Comparison of ENCODE assay signal across 9 cellular contexts in genomic region chr2:25285265-25286024, GRCh38. TPM values are rescaled to one million over a fixed set of nuclear protein-coding genes. Genes with fewer than 3 reads are reported as not detected.
DNase-seq lines count a peak whose midpoint lies in the region; ATAC-seq, FAIRE-seq and TF ChIP-seq lines count a peak whose summit lies in the region.
"Had no signal": no experiment of that assay in that cellular context is flagged by ENCODE, and none has a peak within 500 bp of the region (broad histone marks: within the 10 kb centered on the region; RNA-seq: fewer than 3 reads in every experiment).

No MANE protein-coding gene starts in this region.

- CTCF ChIA-PET in IMR-90 (lab: Yijun Ruan, JAX) (no interaction called here), K562 (lab: Yijun Ruan, JAX; ENCODE audit: low intra/inter-chr PET ratio) (no interaction called here)

- no peak overlapping the region for H2BK120ac ChIP-seq in IMR-90 (ENCODE audit: low read depth, low read length)

- H3K9ac ChIP-seq in IMR-90 (ENCODE audit: low read depth, low read length): no peak overlapping the region
- no peak overlapping the region for H3K9ac ChIP-seq in K562 (ENCODE audit: insufficient read depth in 1 of 2, low read depth in 2 of 2, low read length in 2 of 2)
- no peak overlapping the region for H3K9ac ChIP-seq in neural progenitor cell

- no peak overlapping the region for H3K4ac ChIP-seq in IMR-90 (ENCODE audit: low read depth, low read length)

- H3K4me3 ChIP-seq in CD4-positive, CD25-positive, alpha-beta regulatory T cell (ENCODE audit: low read depth, low read length): peak overlapping the region; percentile 32
- no peak overlapping the region for H3K4me3 ChIP-seq in IMR-90 (ENCODE audit: insufficient read depth, low read depth, low read length)
- no peak overlapping the region for H3K4me3 ChIP-seq in K562
- no peak overlapping the region for H3K4me3 ChIP-seq in neural progenitor cell
- no peak overlapping the region for H3K4me3 ChIP-seq in sigmoid colon

- H3K27me3 ChIP-seq in CD4-positive, CD25-positive, alpha-beta regulatory T cell (ENCODE audit: control insufficient read depth, insufficient read depth, low read length): no peaks in the 10 kb centered on the region
- H3K27me3 ChIP-seq in IMR-90 (ENCODE audit: control insufficient read depth, insufficient read depth, low read length): no peaks in the 10 kb centered on the region
- peaks cover 24 to 76% of the 10 kb centered on the region in 2 experiments; a peak in 4 of 5 replicates for H3K27me3 ChIP-seq in K562 (ENCODE audit: control insufficient read depth in 2 of 2, insufficient read depth in 2 of 2, low read length in 2 of 2)
- no peaks in the 10 kb centered on the region for H3K27me3 ChIP-seq in neural progenitor cell
- H3K27me3 ChIP-seq in sigmoid colon: no peaks in the 10 kb centered on the region

- H3K36me3 ChIP-seq in CD4-positive, CD25-positive, alpha-beta regulatory T cell (ENCODE audit: control insufficient read depth, insufficient read depth, low read length): peaks cover 16% of the 10 kb centered on the region
- H3K36me3 ChIP-seq in IMR-90 (ENCODE audit: control insufficient read depth, insufficient read depth, low read length) (peaks cover 12% of the 10 kb centered on the region; the same call in 1 of the 2 replicates), K562 (ENCODE audit: control insufficient read depth, insufficient read depth, low read length) (no peaks in the 10 kb centered on the region), neural progenitor cell (no peaks in the 10 kb centered on the region), sigmoid colon (peaks cover 6 to 35% (median 11%) of the 10 kb centered on the region in 4 donors)

- H3K4me3 Mint-ChIP-seq in CD4-positive, CD25-positive, alpha-beta regulatory T cell: peak overlapping the region; percentile 70 to 87 (median 78)
- H3K4me3 Mint-ChIP-seq in neural progenitor cell: no peak overlapping the region

- TF ChIP-seq POLR2A in IMR-90 (IDR thresholded peaks at IDR 0.05; ENCODE audit: low read depth, low read length) (no peak), K562 (conservative IDR thresholded peaks at IDR 0.05) (no peak), sigmoid colon (IDR thresholded peaks at IDR 0.05) (no peak)

- dilution Hi-C loops in IMR-90 (cut with HindIII; ENCODE audit: low sequenced_read_pairs, unreplicated experiment): no loop called here

- no peak overlapping the region for H4K8ac ChIP-seq in IMR-90 (ENCODE audit: low read depth in 2 of 2, low read length in 2 of 2)

- H4K91ac ChIP-seq in IMR-90 (ENCODE audit: insufficient read depth, low read depth, low read length): no peak overlapping the region

- H3K79me2 ChIP-seq in K562 (ENCODE audit: control insufficient read depth, insufficient read depth, low read length): no peaks in the 10 kb centered on the region
- no peaks in the 10 kb centered on the region for H3K79me2 ChIP-seq in neural progenitor cell (ENCODE audit: low read depth)

- no peaks in the 10 kb centered on the region for H3K79me1 ChIP-seq in IMR-90 (ENCODE audit: low read depth in 1 of 2, low read length in 2 of 2)

- H2BK20ac ChIP-seq in IMR-90 (ENCODE audit: low read depth, low read length): no peak overlapping the region

- H3K23ac ChIP-seq in IMR-90 (ENCODE audit: low read depth, low read length): no peak overlapping the region

- TF ChIP-seq EP300 in K562 (IDR thresholded peaks at IDR 0.05; ENCODE audit: low read length) (no peak), sigmoid colon (IDR thresholded peaks at IDR 0.05) (no peak)

- TF ChIP-seq CTCF in IMR-90 (conservative IDR thresholded peaks at IDR 0.05; ENCODE audit: low read depth, low read length) (no peak), K562 (IDR thresholded peaks at IDR 0.05 in 2 of 3, conservative IDR thresholded peaks at IDR 0.05 in 1 of 3; ENCODE audit: insufficient read depth in 2 of 3, low read depth in 1 of 3, low read length in 3 of 3) (no peak), neural progenitor cell (IDR thresholded peaks at IDR 0.05) (no peak), sigmoid colon (IDR thresholded peaks at IDR 0.05) (no peak)

- no peak overlapping the region for H2BK15ac ChIP-seq in IMR-90 (ENCODE audit: low read depth, low read length)

- H3K4me1 Mint-ChIP-seq in CD4-positive, CD25-positive, alpha-beta regulatory T cell: peaks cover 10 to 75% (median 22%) of the 10 kb centered on the region in 4 donors
- peaks cover 13% of the 10 kb centered on the region for H3K4me1 Mint-ChIP-seq in neural progenitor cell

- no peak for TF ChIP-seq RAD21 in IMR-90 (IDR thresholded peaks at IDR 0.05; ENCODE audit: low read length)
- TF ChIP-seq RAD21 in K562 (CRISPR knock-in tag; conservative IDR thresholded peaks at IDR 0.05 in 1 of 2, IDR thresholded peaks at IDR 0.05 in 1 of 2): no peak

- ATAC-seq in CD4-positive, CD25-positive, alpha-beta regulatory T cell (ENCODE audit: low read depth in 2 of 2): no peak
- ATAC-seq in IMR-90 (ENCODE audit: low read depth): no peak
- no peak for ATAC-seq in K562

- H3K9me3 ChIP-seq in CD4-positive, CD25-positive, alpha-beta regulatory T cell (ENCODE audit: control insufficient read depth in 2 of 2, low read length in 2 of 2): no peaks in the 10 kb centered on the region
- H3K9me3 ChIP-seq in IMR-90 (ENCODE audit: control insufficient read depth, insufficient read depth, low read length) (no peaks in the 10 kb centered on the region), K562 (replicated peaks; ENCODE audit: control insufficient read depth, insufficient read depth, low read depth, low read length) (no peaks in the 10 kb centered on the region), neural progenitor cell (ENCODE audit: low read depth) (no peaks in the 10 kb centered on the region), sigmoid colon (no peaks in the 10 kb centered on the region)

- H2AFZ ChIP-seq in IMR-90 (replicated peaks; ENCODE audit: low read length, poor library complexity): peak overlapping the region; percentile 65
- 0 out of 2 replicates have a peak overlapping the region, but pooled peaks have one; percentile 0 for H2AFZ ChIP-seq in K562 (ENCODE audit: low read depth, low read length)
- no peak overlapping the region for H2AFZ ChIP-seq in neural progenitor cell (replicated peaks)

- WGBS in IMR-90 (ENCODE audit: extremely low coverage in 2 of 2, insufficient read length in 1 of 2), 2 experiments: 75% methylated on average over 4 of the region's 11 CpGs; no CpG with 5 or more reads in 1 of the 2 experiments
- WGBS in K562 (ENCODE audit: insufficient coverage, low coverage, missing lambda C conversion rate): 20% methylated on average over 11 of the region's 11 CpGs
- WGBS in sigmoid colon, 2 donors: 69 to 87% methylated on average over 11 of the region's 11 CpGs

- BruUV-seq in IMR-90 (replicated peaks; lab: Mats Ljungman, UMichigan): no TSS peak
- BruUV-seq in K562 (replicated peaks; lab: Mats Ljungman, UMichigan): no TSS peak

- POLR2A ChIA-PET in IMR-90 (lab: Charles Lee; ENCODE audit: unreplicated experiment) (no interaction called here), K562 (lab: Yijun Ruan, JAX) (interaction anchor here (1.2 kb wide), 1 partner anchor 12 kb away, joined by 5 read pairs; no protein-coding TSS in a partner anchor)

- no peak for FAIRE-seq in K562 (lab: Jason Lieb, UNC)
- FAIRE-seq: TTC549 had no signal

- H3K56ac ChIP-seq in IMR-90 (ENCODE audit: extremely low read depth, insufficient read depth, low read length): no peak overlapping the region

- no peaks in the 10 kb centered on the region for H3F3A ChIP-seq in neural progenitor cell (ENCODE audit: low read depth)

- peaks cover 3% of the 10 kb centered on the region; the same call in 1 of the 2 replicates for H3K9me1 ChIP-seq in IMR-90 (ENCODE audit: insufficient read depth, low read length)
- H3K9me1 ChIP-seq in K562 (ENCODE audit: control insufficient read depth, insufficient read depth, low read length): no peaks in the 10 kb centered on the region

- H3K4me2 ChIP-seq in IMR-90 (ENCODE audit: low read depth, low read length) (no peak overlapping the region), K562 (ENCODE audit: insufficient read depth, low read length) (no peak overlapping the region), neural progenitor cell (no peak overlapping the region)

- peaks cover 44% of the 10 kb centered on the region for H3K4me1 ChIP-seq in CD4-positive, CD25-positive, alpha-beta regulatory T cell (ENCODE audit: control insufficient read depth, insufficient read depth, low read length, poor library complexity, severe bottlenecking)
- no peaks in the 10 kb centered on the region for H3K4me1 ChIP-seq in IMR-90 (ENCODE audit: control insufficient read depth, insufficient read depth, low read length)
- no peaks in the 10 kb centered on the region for H3K4me1 ChIP-seq in K562 (replicated peaks in 1 of 2; ENCODE audit: control insufficient read depth in 2 of 2, insufficient read depth in 2 of 2, low read length in 2 of 2)
- H3K4me1 ChIP-seq in neural progenitor cell: no peaks in the 10 kb centered on the region
- peaks cover 0 to 15% (median 6%) of the 10 kb centered on the region in 4 donors for H3K4me1 ChIP-seq in sigmoid colon

- peaks cover 24% of the 10 kb centered on the region for H3K36me3 Mint-ChIP-seq in CD4-positive, CD25-positive, alpha-beta regulatory T cell
- peaks cover 8% of the 10 kb centered on the region for H3K36me3 Mint-ChIP-seq in neural progenitor cell

- no peaks in the 10 kb centered on the region for H4K20me1 ChIP-seq in IMR-90 (ENCODE audit: insufficient read depth, low read length)
- H4K20me1 ChIP-seq in K562 (replicated peaks; ENCODE audit: control insufficient read depth, insufficient read depth, low read length): 0 out of 2 replicates have a peak, but pooled peaks cover 4% of the 10 kb centered on the region
- H4K20me1 ChIP-seq in neural progenitor cell (ENCODE audit: low read depth): no peaks in the 10 kb centered on the region

- in situ Hi-C loops in IMR-90 (cut with MboI; ENCODE audit: low sequenced_read_pairs): no loop called here
- in situ Hi-C loops in K562 (cut with MboI): no loop called here

- H3K14ac ChIP-seq in IMR-90 (replicated peaks; ENCODE audit: low read depth, low read length): no peak overlapping the region

- no peaks in the 10 kb centered on the region for H3K9me3 Mint-ChIP-seq in CD4-positive, CD25-positive, alpha-beta regulatory T cell
- no peaks in the 10 kb centered on the region for H3K9me3 Mint-ChIP-seq in neural progenitor cell

- H3K27me3 Mint-ChIP-seq in CD4-positive, CD25-positive, alpha-beta regulatory T cell: peaks cover 1% of the 10 kb centered on the region
- peaks cover 2% of the 10 kb centered on the region for H3K27me3 Mint-ChIP-seq in neural progenitor cell (ENCODE audit: insufficient read depth, low read depth)

- no peak overlapping the region for H2AK5ac ChIP-seq in IMR-90 (ENCODE audit: low read depth, low read length)

- H2BK5ac ChIP-seq in IMR-90 (ENCODE audit: low read depth, low read length, poor library complexity, severe bottlenecking): no peak overlapping the region

- intact Hi-C loops in IMR-90 (cut with micrococcal nuclease) (no loop called here), K562 (cut with micrococcal nuclease) (no loop called here), sigmoid colon (cut with DNase I) (no loop called here)

- no peak overlapping the region for H3K18ac ChIP-seq in IMR-90 (ENCODE audit: low read depth, low read length)

- H2AK9ac ChIP-seq in IMR-90 (replicated peaks; ENCODE audit: low read depth, low read length, poor library complexity): peak overlapping the region; percentile 65

- peak overlapping the region; percentile 80 for H3K27ac ChIP-seq in CD4-positive, CD25-positive, alpha-beta regulatory T cell (ENCODE audit: insufficient read depth, low read length, poor library complexity, severe bottlenecking)
- H3K27ac ChIP-seq in IMR-90 (ENCODE audit: insufficient read depth, low read length) (no peak overlapping the region), K562 (ENCODE audit: extremely low read depth, low read depth, low read length) (no peak overlapping the region), neural progenitor cell (no peak overlapping the region), sigmoid colon (no peak overlapping the region)

- DNase-seq in CD4-positive, CD25-positive, alpha-beta regulatory T cell: no peak
- DNase-seq in IMR-90: no peak
- DNase-seq in K562 (ENCODE audit: extremely low read depth in 1 of 4, low spot score in 3 of 4): no peak
- no peak for DNase-seq in neural progenitor cell (ENCODE audit: low spot score)
- no peak for DNase-seq in NK-92 (lab: John Stamatoyannopoulos, UW; ENCODE audit: unreplicated experiment)
- DNase-seq in NCI-H2081 treated with DMSO at 0.1 percent for 48 hours (lab: John Stamatoyannopoulos, UW): no peak
- no peak for DNase-seq in sigmoid colon
- no peak for DNase-seq in GOT3 (lab: John Stamatoyannopoulos, UW)

- no peak overlapping the region for H4K5ac ChIP-seq in IMR-90 (ENCODE audit: low read depth, low read length)

- peak overlapping the region; percentile 98 to 99 (median 99) for H3K27ac Mint-ChIP-seq in CD4-positive, CD25-positive, alpha-beta regulatory T cell
- peak overlapping the region; percentile 50 for H3K27ac Mint-ChIP-seq in neural progenitor cell

RNA-seq across cellular contexts. Expression of gene DNMT3A, which starts 56.3 kb away (rescaled TPM):
- 81.0 TPM for total RNA-seq in CD4-positive, CD25-positive, alpha-beta regulatory T cell
- polyA plus RNA-seq in CD4-positive, CD25-positive, alpha-beta regulatory T cell: 10 to 100 TPM in 3 of 4 donors, 1 to 10 TPM in 1; 8.1 to 14.4 (median 11.9) TPM
- 6.1 and 9.7 TPM in 2 replicates for total RNA-seq in IMR-90 (2012; rRNA removed)
- 4.4 and 4.5 TPM in 2 replicates for polyA plus RNA-seq in IMR-90 (2012; rRNA removed)
- polyA plus RNA-seq in IMR-90 (2012; cell fraction: cytosol; rRNA removed): 1.4 and 3.9 TPM in 2 replicates
- 15.3 and 15.8 TPM in 2 replicates for polyA plus RNA-seq in IMR-90 (2012; cell fraction: nucleus; rRNA removed; ENCODE audit: low replicate concordance)
- total RNA-seq in K562 (2011; cell fraction: chromatin; rRNA removed; ENCODE audit: low replicate concordance): 17.3 and 36.0 TPM in 2 replicates
- 20.7 and 22.2 TPM in 2 replicates for total RNA-seq in K562 (2011; cell fraction: nucleolus; rRNA removed)
- 15.0 and 23.5 TPM in 2 replicates for total RNA-seq in K562 (2011; cell fraction: nucleoplasm; rRNA removed)
- total RNA-seq in K562 (2014; rRNA removed): 6.3 and 7.0 TPM in 2 replicates
- 3.7 and 4.4 TPM in 2 replicates for total RNA-seq in K562 (2014; rRNA removed; fragmentation: Illumina TruSeq; extraction: Trizol)
- total RNA-seq in K562 (2015; rRNA removed; fragmentation: Illumina TruSeq; extraction: Trizol): 4.5 and 5.0 TPM in 2 replicates
- 13.5 and 16.0 TPM in 2 replicates for total RNA-seq in K562 (2021)
- 4.6 and 4.8 TPM in 2 replicates for polyA plus RNA-seq in K562 (2011; rRNA removed)
- 5.2 TPM in 2 replicates for polyA plus RNA-seq in K562 (2011; cell fraction: cytosol; rRNA removed)
- 13.6 and 23.1 TPM in 2 replicates for polyA plus RNA-seq in K562 (2011; cell fraction: nucleus; rRNA removed)
- 7.3 and 8.9 TPM in 2 replicates for polyA plus RNA-seq in K562 (2012)
- 5.9 and 6.1 TPM in 2 replicates for polyA plus RNA-seq in K562 (2014; fragmentation: Illumina TruSeq; extraction: Trizol)
- polyA plus RNA-seq in K562 (2014; fragmentation: Nextera tagmentation; extraction: Ambion mirVana): 1 to 10 TPM; 3.0 to 8.7 TPM
- 6.2 and 9.4 TPM in 2 replicates for polyA plus RNA-seq in K562 (2014; rRNA removed)
- 7.9 and 9.0 TPM in 2 replicates for polyA minus RNA-seq in K562 (2011; rRNA and poly(A)+ RNA removed)
- 10.6 and 17.4 TPM in 2 replicates for polyA minus RNA-seq in K562 (2011; cell fraction: cytosol; rRNA and poly(A)+ RNA removed)
- 9.6 and 10.0 TPM in 2 replicates for polyA minus RNA-seq in K562 (2011; cell fraction: nucleus; rRNA and poly(A)+ RNA removed)
- total RNA-seq in neural progenitor cell (ENCODE audit: low replicate concordance): 46.5 and 81.1 TPM in 2 replicates
- total RNA-seq in sigmoid colon: 10 to 100 TPM; 16.4 to 30.2 (median 18.3) TPM
- polyA plus RNA-seq in sigmoid colon: 10 to 100 TPM in 1 of 3 donors, 1 to 10 TPM in 2; 4.4 to 21.1 (median 4.8) TPM
